ENCODE assay signal across 21 cellular contexts in genomic region chr22:46883547-46883946, GRCh38.
"Had no signal": no experiment of that assay in that cellular context is flagged by ENCODE, and none has a peak within 500 bp of the region (broad histone marks: within the 10 kb centered on the region; RNA-seq: fewer than 3 reads in every experiment).

No MANE protein-coding gene starts in this region.

- H3K4me3 ChIP-seq: coronary artery, esophagus muscularis mucosa, gastrocnemius medialis, heart right ventricle, lung, pancreas, smooth muscle cell, testis, tibial nerve had no signal

- H3K27me3 Mint-ChIP-seq: naive thymus-derived CD4-positive, alpha-beta T cell; progenitor cell of endocrine pancreas had no signal

- H3K36me3 ChIP-seq: gastrocnemius medialis, pancreas had no signal

- H3K27ac ChIP-seq: coronary artery, esophagus muscularis mucosa, gastrocnemius medialis, heart right ventricle, pancreas, testis had no signal

- H3K27ac Mint-ChIP-seq: progenitor cell of endocrine pancreas had no signal

- ATAC-seq: gastrocnemius medialis; heart right ventricle; left ventricle myocardium superior; naive thymus-derived CD4-positive, alpha-beta T cell; pancreas had no signal

- H3K9me3 ChIP-seq: esophagus muscularis mucosa, gastrocnemius medialis, heart right ventricle, pancreas, testis, tibial nerve had no signal

- H3K9me3 Mint-ChIP-seq: immature natural killer cell, neural crest cell had no signal

- H3K27me3 ChIP-seq: esophagus muscularis mucosa, gastrocnemius medialis, heart right ventricle, pancreas, testis, tibial nerve had no signal

- H3K4me3 Mint-ChIP-seq: immature natural killer cell; naive thymus-derived CD4-positive, alpha-beta T cell; neural crest cell had no signal

- DNase-seq: central memory CD4-positive, alpha-beta T cell; effector CD4-positive, alpha-beta T cell; gastrocnemius medialis; heart right ventricle; hypothalamus; immature natural killer cell; left ventricle myocardium superior; mesendoderm; naive thymus-derived CD4-positive, alpha-beta T cell; occipital lobe; pancreas; stimulated activated CD4-positive, alpha-beta T cell treated with anti-CD3 and anti-CD28 coated beads, Interleukin-2, amount 100 ng/mL, for 48 hours; stimulated activated naive CD4-positive, alpha-beta T cell treated with Interleukin-2 at 50 U/mL for 16 hours; testis had no signal

- H3K4me1 ChIP-seq: pancreas, testis had no signal

- H3K4me2 ChIP-seq: smooth muscle cell had no signal
